ENCODE assay signal across 24 cellular contexts in the genomic region with DNA sequence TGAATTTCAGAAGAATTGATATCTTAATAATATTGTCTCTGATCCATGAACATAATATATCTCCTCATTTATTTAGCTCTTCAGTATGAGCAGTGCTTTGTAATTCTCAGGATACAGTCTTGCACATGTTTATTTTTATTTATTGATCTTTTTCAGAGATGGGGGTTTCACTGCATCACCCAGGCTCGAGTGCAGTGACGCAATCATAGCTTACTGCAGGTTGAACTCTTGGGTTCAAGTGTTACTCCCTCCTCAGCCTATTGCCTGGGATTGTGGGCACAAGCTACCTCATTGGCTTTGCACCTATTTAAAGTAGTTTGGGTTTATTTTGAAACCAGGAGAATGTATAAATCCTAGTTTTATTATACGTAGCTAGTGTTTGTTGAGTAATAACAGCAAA.
"Had no signal": no experiment of that assay in that cellular context is flagged by ENCODE, and none has a peak within 500 bp of the region (broad histone marks: within the 10 kb centered on the region; RNA-seq: fewer than 3 reads in every experiment).

No MANE protein-coding gene starts in this region.

- H2AFZ ChIP-seq: neural progenitor cell, parathyroid adenoma had no signal

- ATAC-seq: activated CD8-positive, alpha-beta T cell treated with anti-CD3 and anti-CD28 coated beads for 36 hours; activated T-cell treated with anti-CD3 and anti-CD28 coated beads, Interleukin-2, amount 50 U/mL, for 4 hours; activated T-helper 17 cell treated with anti-CD3 and anti-CD28 coated beads, Interleukin-2, amount 50 U/mL, for 72 hours; left lung; lower lobe of right lung; natural killer cell had no signal

- FAIRE-seq: islet of Langerhans had no signal

- H3K4me3 ChIP-seq: esophagus muscularis mucosa, left lung, lower lobe of right lung, neural progenitor cell, right atrium auricular region, testis, transverse colon had no signal

- H3K27me3 ChIP-seq: esophagus muscularis mucosa, left lung, neural progenitor cell, right atrium auricular region, testis, transverse colon had no signal

- H3K4me2 ChIP-seq: neural progenitor cell had no signal

- H3K36me3 ChIP-seq: esophagus muscularis mucosa, left lung, lower lobe of right lung, neural progenitor cell, right atrium auricular region, transverse colon had no signal

- H3K9ac ChIP-seq: neural progenitor cell, parathyroid adenoma had no signal

- H3K27ac ChIP-seq: esophagus muscularis mucosa, left lung, lower lobe of right lung, neural progenitor cell, parathyroid adenoma, right atrium auricular region, transverse colon had no signal

- H3K9me3 ChIP-seq: left lung, lower lobe of right lung, right atrium auricular region, testis had no signal

- DNase-seq: activated CD4-positive, alpha-beta T cell treated with anti-CD3 and anti-CD28 coated beads for 1 hour; activated CD4-positive, alpha-beta T cell treated with anti-CD3 and anti-CD28 coated beads, Interleukin-2, amount 10 ng/mL, durations not matched to agents 7 days and 5 days; activated CD8-positive, alpha-beta T cell treated with anti-CD3 and anti-CD28 coated beads for 36 hours; activated gamma-delta T cell treated with Interleukin-2 at 50 U/mL for 16 hours; activated naive CD4-positive, alpha-beta T cell treated with anti-CD3 and anti-CD28 coated beads, Interleukin-2, amount 50 U/mL, for 16 hours; activated T-cell treated with anti-CD3 and anti-CD28 coated beads, Interleukin-2, amount 50 U/mL, for 4 hours; amygdala; cortex of kidney; left lung; lower lobe of right lung; mesendoderm; natural killer cell; occipital lobe; stimulated activated CD4-positive, alpha-beta T cell treated with anti-CD3 and anti-CD28 coated beads, Interleukin-2, amount 100 ng/mL, for 48 hours; stimulated activated naive CD4-positive, alpha-beta T cell treated with Interleukin-2 at 50 U/mL for 16 hours; T1000; testis; transverse colon had no signal

- H3K4me1 ChIP-seq: parathyroid adenoma had no signal
